Comparison of ENCODE assay signal across 20 cellular contexts in the genomic region with DNA sequence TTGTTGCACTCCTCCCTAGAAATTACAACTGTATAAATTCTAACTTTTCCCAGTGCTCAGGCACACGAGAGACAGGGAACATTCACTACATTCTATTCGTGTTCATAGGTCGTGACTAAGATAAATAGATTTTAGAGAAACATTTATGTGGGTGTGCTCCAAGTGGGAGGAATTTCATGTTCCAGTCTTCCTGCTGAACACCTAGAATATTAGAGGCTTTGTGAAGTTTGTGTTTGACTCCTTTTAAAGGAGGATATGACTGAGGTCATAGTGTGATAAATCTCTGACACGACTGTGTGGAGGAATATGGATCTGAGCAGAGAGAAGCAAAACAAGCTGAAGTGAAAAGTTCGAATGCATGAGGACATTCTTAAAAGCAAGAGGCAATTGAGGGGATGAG.
DNase-seq lines count a peak whose midpoint lies in the region; ATAC-seq and TF ChIP-seq lines count a peak whose summit lies in the region.
"Had no signal": no experiment of that assay in that cellular context is flagged by ENCODE, and none has a peak within 500 bp of the region (broad histone marks: within the 10 kb centered on the region; RNA-seq: fewer than 3 reads in every experiment).

No MANE protein-coding gene starts in this region.

- ATAC-seq in GM23338 = no peak
- peak; percentile 76 for ATAC-seq in omental fat pad (ENCODE audit: low FRiP score)
- ATAC-seq in psoas muscle = no peak
- no peak for ATAC-seq in GM21825 (IDR thresholded peaks at IDR 0.05; ENCODE audit: unreplicated experiment)

- H3K9me3 ChIP-seq in psoas muscle = no peaks in the 10 kb centered on the region
- H3K9me3 ChIP-seq: Caco-2 had no signal

- no peaks in the 10 kb centered on the region for H3K4me1 ChIP-seq in GM23338 (ENCODE audit: insufficient read depth)
- no peaks in the 10 kb centered on the region for H3K4me1 ChIP-seq in psoas muscle
- H3K4me1 ChIP-seq: Caco-2 had no signal

- DNase-seq in GM23338 (ENCODE audit: low spot score) (no peak), amniotic epithelial cell (ENCODE audit: low read depth) (peak; percentile 6), iris pigment epithelial cell (ENCODE audit: low read depth) (peak; percentile 27), omental fat pad (ENCODE audit: low spot score) (no peak), HCEC 1CT (no peak), psoas muscle (no peak), endothelial cell (ENCODE audit: low spot score) (no peak)
- DNase-seq: ACHN; AML-193; Caco-2; CD4-positive, CD25-positive, alpha-beta regulatory T cell; DMS153; EL; KBM-7; NCI-H1417 treated with DMSO at 0.1 percent for 48 hours; NCI-H1930; NCI-H2171; NCI-H446 treated with DMSO at 0.1 percent for 48 hours; OCI-M1 had no signal

- no peak overlapping the region for H3K4me3 ChIP-seq in GM23338
- no peak overlapping the region for H3K4me3 ChIP-seq in psoas muscle

- H3K27ac ChIP-seq in GM23338 (ENCODE audit: low read depth) (no peak overlapping the region), psoas muscle (no peak overlapping the region)

- H3K79me2 ChIP-seq in GM23338 (replicated peaks; ENCODE audit: insufficient read depth) = no peaks in the 10 kb centered on the region

- peak overlapping the region; percentile 65; the same call in 1 of the 2 replicates for H2AFZ ChIP-seq in GM23338

- WGBS in psoas muscle, 3 donors = 55 to 63% (median 62%) methylated on average over 5 of the region's 5 CpGs

- peaks cover 10% of the 10 kb centered on the region for H3K9me2 ChIP-seq in GM23338 (ENCODE audit: insufficient read depth)

- intact Hi-C loops in psoas muscle (cut with DNase I) = no loop called here

- H3K4me2 ChIP-seq in GM23338 = no peak overlapping the region

- H3K4me1 Mint-ChIP-seq in GM23338 (peaks cover 8% of the 10 kb centered on the region), endothelial cell (ENCODE audit: unreplicated experiment) (peaks cover 7% of the 10 kb centered on the region)
- H3K4me1 Mint-ChIP-seq: CD4-positive, CD25-positive, alpha-beta regulatory T cell had no signal

- H3K27me3 Mint-ChIP-seq in GM23338 (ENCODE audit: insufficient read depth, low read depth, poor library complexity) = no peaks in the 10 kb centered on the region
- peaks cover 3% of the 10 kb centered on the region for H3K27me3 Mint-ChIP-seq in endothelial cell (ENCODE audit: unreplicated experiment)

- H3K9me3 Mint-ChIP-seq in GM23338 (peaks cover 3% of the 10 kb centered on the region; the same call in 1 of the 3 replicates), endothelial cell (ENCODE audit: unreplicated experiment) (no peaks in the 10 kb centered on the region)

- no peaks in the 10 kb centered on the region for H3K36me3 ChIP-seq in GM23338 (ENCODE audit: insufficient read depth)
- no peaks in the 10 kb centered on the region for H3K36me3 ChIP-seq in psoas muscle (ENCODE audit: insufficient read depth in 1 of 2, low read depth in 1 of 2)

- H3K4me3 Mint-ChIP-seq in GM23338 (no peak overlapping the region), endothelial cell (ENCODE audit: unreplicated experiment) (no peak overlapping the region)
- H3K4me3 Mint-ChIP-seq: CD4-positive, CD25-positive, alpha-beta regulatory T cell had no signal

- no peak overlapping the region for H3K27ac Mint-ChIP-seq in GM23338
- no peak overlapping the region for H3K27ac Mint-ChIP-seq in endothelial cell (ENCODE audit: unreplicated experiment)
- H3K27ac Mint-ChIP-seq: CD4-positive, CD25-positive, alpha-beta regulatory T cell had no signal

- H3F3A ChIP-seq in GM23338 (replicated peaks; ENCODE audit: low read depth) = no peaks in the 10 kb centered on the region

- H3K27me3 ChIP-seq in GM23338 (ENCODE audit: insufficient read depth) = no peaks in the 10 kb centered on the region
- peaks cover 0 to 3% (median 0%) of the 10 kb centered on the region in 3 donors for H3K27me3 ChIP-seq in psoas muscle (ENCODE audit: insufficient read depth in 3 of 3, low read length in 2 of 3)

- H3K36me3 Mint-ChIP-seq in GM23338 (ENCODE audit: low read depth) = no peaks in the 10 kb centered on the region
- no peaks in the 10 kb centered on the region for H3K36me3 Mint-ChIP-seq in endothelial cell (ENCODE audit: low read depth, unreplicated experiment)
- H3K36me3 Mint-ChIP-seq: CD4-positive, CD25-positive, alpha-beta regulatory T cell had no signal

- TF ChIP-seq CTCF in GM23338 (conservative IDR thresholded peaks at IDR 0.05; ENCODE audit: low read depth in 2 of 2) (no peak), omental fat pad (IDR thresholded peaks at IDR 0.05) (no peak), psoas muscle (IDR thresholded peaks at IDR 0.05) (no peak), endothelial cell (IDR thresholded peaks at IDR 0.05; ENCODE audit: unreplicated experiment) (no peak)

- H4K20me1 ChIP-seq in GM23338 (replicated peaks; ENCODE audit: insufficient read depth) = no peaks in the 10 kb centered on the region

TF ChIP-seq in GM23338, 12 proteins besides CTCF, POLR2A, EP300 and RAD21 (continues in another document):
- TF ChIP-seq JUNB (IDR thresholded peaks at IDR 0.05; ENCODE audit: unreplicated experiment) = no peak
- TF ChIP-seq, protein P1, sequence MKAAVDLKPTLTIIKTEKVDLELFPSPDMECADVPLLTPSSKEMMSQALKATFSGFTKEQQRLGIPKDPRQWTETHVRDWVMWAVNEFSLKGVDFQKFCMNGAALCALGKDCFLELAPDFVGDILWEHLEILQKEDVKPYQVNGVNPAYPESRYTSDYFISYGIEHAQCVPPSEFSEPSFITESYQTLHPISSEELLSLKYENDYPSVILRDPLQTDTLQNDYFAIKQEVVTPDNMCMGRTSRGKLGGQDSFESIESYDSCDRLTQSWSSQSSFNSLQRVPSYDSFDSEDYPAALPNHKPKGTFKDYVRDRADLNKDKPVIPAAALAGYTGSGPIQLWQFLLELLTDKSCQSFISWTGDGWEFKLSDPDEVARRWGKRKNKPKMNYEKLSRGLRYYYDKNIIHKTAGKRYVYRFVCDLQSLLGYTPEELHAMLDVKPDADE (IDR thresholded peaks at IDR 0.05) = no peak
- TF ChIP-seq STAT1 (IDR thresholded peaks at IDR 0.05; ENCODE audit: unreplicated experiment) = no peak
- TF ChIP-seq ZNF331 (CRISPR knock-in tag; IDR thresholded peaks at IDR 0.05; ENCODE audit: low read depth) = no peak
- TF ChIP-seq, protein P2, sequence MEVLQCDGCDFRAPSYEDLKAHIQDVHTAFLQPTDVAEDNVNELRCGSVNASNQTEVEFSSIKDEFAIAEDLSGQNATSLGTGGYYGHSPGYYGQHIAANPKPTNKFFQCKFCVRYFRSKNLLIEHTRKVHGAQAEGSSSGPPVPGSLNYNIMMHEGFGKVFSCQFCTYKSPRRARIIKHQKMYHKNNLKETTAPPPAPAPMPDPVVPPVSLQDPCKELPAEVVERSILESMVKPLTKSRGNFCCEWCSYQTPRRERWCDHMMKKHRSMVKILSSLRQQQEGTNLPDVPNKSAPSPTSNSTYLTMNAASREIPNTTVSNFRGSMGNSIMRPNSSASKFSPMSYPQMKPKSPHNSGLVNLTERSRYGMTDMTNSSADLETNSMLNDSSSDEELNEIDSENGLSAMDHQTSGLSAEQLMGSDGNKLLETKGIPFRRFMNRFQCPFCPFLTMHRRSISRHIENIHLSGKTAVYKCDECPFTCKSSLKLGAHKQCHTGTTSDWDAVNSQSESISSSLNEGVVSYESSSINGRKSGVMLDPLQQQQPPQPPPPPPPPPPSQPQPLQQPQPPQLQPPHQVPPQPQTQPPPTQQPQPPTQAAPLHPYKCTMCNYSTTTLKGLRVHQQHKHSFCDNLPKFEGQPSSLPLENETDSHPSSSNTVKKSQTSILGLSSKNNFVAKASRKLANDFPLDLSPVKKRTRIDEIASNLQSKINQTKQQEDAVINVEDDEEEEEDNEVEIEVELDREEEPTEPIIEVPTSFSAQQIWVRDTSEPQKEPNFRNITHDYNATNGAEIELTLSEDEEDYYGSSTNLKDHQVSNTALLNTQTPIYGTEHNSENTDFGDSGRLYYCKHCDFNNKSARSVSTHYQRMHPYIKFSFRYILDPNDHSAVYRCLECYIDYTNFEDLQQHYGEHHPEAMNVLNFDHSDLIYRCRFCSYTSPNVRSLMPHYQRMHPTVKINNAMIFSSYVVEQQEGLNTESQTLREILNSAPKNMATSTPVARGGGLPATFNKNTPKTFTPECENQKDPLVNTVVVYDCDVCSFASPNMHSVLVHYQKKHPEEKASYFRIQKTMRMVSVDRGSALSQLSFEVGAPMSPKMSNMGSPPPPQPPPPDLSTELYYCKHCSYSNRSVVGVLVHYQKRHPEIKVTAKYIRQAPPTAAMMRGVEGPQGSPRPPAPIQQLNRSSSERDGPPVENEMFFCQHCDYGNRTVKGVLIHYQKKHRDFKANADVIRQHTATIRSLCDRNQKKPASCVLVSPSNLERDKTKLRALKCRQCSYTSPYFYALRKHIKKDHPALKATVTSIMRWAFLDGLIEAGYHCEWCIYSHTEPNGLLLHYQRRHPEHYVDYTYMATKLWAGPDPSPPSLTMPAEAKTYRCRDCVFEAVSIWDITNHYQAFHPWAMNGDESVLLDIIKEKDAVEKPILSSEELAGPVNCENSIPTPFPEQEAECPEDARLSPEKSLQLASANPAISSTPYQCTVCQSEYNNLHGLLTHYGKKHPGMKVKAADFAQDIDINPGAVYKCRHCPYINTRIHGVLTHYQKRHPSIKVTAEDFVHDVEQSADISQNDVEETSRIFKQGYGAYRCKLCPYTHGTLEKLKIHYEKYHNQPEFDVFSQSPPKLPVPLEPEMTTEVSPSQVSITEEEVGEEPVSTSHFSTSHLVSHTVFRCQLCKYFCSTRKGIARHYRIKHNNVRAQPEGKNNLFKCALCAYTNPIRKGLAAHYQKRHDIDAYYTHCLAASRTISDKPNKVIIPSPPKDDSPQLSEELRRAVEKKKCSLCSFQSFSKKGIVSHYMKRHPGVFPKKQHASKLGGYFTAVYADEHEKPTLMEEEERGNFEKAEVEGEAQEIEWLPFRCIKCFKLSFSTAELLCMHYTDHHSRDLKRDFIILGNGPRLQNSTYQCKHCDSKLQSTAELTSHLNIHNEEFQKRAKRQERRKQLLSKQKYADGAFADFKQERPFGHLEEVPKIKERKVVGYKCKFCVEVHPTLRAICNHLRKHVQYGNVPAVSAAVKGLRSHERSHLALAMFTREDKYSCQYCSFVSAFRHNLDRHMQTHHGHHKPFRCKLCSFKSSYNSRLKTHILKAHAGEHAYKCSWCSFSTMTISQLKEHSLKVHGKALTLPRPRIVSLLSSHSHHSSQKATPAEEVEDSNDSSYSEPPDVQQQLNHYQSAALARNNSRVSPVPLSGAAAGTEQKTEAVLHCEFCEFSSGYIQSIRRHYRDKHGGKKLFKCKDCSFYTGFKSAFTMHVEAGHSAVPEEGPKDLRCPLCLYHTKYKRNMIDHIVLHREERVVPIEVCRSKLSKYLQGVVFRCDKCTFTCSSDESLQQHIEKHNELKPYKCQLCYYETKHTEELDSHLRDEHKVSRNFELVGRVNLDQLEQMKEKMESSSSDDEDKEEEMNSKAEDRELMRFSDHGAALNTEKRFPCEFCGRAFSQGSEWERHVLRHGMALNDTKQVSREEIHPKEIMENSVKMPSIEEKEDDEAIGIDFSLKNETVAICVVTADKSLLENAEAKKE (CRISPR knock-in tag; IDR thresholded peaks at IDR 0.05) = no peak

Comparison
In these comparisons a context has a peak if more than half of its experiments do, and no peak if none do; other contexts are left out.
1. DNase-seq: peak in amniotic epithelial cell (single experiment) and iris pigment epithelial cell (single experiment); none in GM23338 (single experiment), omental fat pad (single experiment), HCEC 1CT (single experiment), psoas muscle (0 of 2) and endothelial cell (single experiment).